In genomic region chr12:109020750-109021380, GRCh38 we compare ENCODE assay signal across 1 cellular context.
TF ChIP-seq lines count a peak whose summit lies in the region.

Gene SVOP (minus strand): TSS chr12:109021068. CDS start chr12:109020868, 200 bp downstream.

TF ChIP-seq in GM23338, 12 proteins besides CTCF, POLR2A, EP300 and RAD21 (continued from another document):
- TF ChIP-seq, protein P1, sequence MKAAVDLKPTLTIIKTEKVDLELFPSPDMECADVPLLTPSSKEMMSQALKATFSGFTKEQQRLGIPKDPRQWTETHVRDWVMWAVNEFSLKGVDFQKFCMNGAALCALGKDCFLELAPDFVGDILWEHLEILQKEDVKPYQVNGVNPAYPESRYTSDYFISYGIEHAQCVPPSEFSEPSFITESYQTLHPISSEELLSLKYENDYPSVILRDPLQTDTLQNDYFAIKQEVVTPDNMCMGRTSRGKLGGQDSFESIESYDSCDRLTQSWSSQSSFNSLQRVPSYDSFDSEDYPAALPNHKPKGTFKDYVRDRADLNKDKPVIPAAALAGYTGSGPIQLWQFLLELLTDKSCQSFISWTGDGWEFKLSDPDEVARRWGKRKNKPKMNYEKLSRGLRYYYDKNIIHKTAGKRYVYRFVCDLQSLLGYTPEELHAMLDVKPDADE (IDR thresholded peaks at IDR 0.05): no peak; the same call in 1 of the 2 replicates
- TF ChIP-seq EZH2 (IDR thresholded peaks at IDR 0.05; ENCODE audit: low read depth, unreplicated experiment): no peak
